In the genomic region with DNA sequence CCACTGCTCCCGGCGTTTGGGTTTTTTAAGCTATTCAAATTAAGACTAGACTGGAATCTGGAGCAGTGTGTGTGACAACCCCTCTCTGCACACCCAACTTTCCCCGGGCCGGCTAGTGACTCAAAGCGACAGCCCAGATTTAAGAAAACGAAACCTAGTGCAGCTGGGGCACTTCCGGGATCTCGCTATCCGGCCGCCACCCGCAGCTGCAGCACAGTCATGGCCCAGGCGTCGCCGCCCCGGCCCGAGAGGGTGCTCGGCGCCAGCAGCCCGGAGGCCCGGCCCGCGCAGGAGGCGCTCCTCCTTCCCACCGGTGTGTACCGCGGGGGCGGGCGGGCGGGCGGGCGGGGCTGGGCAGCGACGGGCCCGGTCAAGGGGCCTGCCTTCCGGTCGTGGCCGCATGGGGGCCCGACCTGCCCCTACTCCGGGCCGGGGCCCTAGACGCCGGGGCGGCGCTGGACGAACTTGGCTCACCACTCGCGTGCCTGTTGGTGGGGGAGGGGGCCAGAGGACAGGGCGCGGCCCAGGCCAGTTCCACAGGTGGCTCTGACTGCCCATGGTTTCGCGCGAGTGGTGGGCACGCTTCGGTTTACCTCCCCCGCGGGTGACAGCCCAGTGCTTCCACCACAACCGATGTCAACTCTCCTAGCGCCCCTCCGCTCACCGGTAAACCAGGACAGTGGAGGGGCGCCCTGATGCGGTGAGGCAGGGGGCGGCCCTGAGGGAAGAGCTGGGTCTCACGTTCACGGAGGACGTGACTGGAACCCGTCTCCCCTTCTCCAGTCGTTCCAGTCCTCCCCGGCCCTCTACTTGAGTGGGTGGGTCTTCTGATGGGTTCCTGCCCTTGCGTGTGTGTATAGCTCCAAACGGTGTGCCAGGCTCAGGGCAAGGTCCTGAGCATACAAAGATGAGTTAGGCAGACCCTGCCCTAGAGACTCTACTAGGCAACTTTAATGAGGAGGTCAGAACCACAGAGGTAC, we compare ENCODE assay signal across 1 cellular context.
TF ChIP-seq lines count a peak whose summit lies in the region.

TSS of gene PHF11 (plus strand) at position 171 of the 980 bp plus-strand sequence. CDS start at position 220, 49 bp downstream.

TF ChIP-seq in H1, 55 proteins besides CTCF, POLR2A, EP300 and RAD21:
- TF ChIP-seq HDAC2 (IDR thresholded peaks at IDR 0.05; ENCODE audit: borderline replicate concordance in 1 of 2, low read depth in 2 of 2, low read length in 2 of 2) (peak in 1 of 2 experiments; percentile 49; a peak in 1 of 4 replicates), ASH2L (IDR thresholded peaks at IDR 0.05; ENCODE audit: low read length) (peak; percentile 47), TAF1 (IDR thresholded peaks at IDR 0.05; ENCODE audit: low read depth, low read length) (peak; percentile 38; the same call in 1 of the 2 replicates), RXRA (IDR thresholded peaks at IDR 0.05; ENCODE audit: insufficient read depth, low read depth, low read length) (no peak), KDM4A (IDR thresholded peaks at IDR 0.05; ENCODE audit: low read depth, low read length, severe bottlenecking) (peak; percentile 73), PHF8 (conservative IDR thresholded peaks at IDR 0.05; ENCODE audit: low read depth, low read length) (peak; percentile 9; the same call in 1 of the 2 replicates), SP2 (IDR thresholded peaks at IDR 0.05; ENCODE audit: low read length) (no peak), BACH1 (IDR thresholded peaks at IDR 0.05; ENCODE audit: low read length) (0 out of 2 replicates have a peak, but pooled peaks have one; percentile 28)
- TF ChIP-seq, protein P1, sequence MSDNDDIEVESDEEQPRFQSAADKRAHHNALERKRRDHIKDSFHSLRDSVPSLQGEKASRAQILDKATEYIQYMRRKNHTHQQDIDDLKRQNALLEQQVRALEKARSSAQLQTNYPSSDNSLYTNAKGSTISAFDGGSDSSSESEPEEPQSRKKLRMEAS (IDR thresholded peaks at IDR 0.05) = 0 out of 2 replicates have a peak, but pooled peaks have one; percentile 25
